Comparison of ENCODE assay signal across 1 cellular context in the genomic region with DNA sequence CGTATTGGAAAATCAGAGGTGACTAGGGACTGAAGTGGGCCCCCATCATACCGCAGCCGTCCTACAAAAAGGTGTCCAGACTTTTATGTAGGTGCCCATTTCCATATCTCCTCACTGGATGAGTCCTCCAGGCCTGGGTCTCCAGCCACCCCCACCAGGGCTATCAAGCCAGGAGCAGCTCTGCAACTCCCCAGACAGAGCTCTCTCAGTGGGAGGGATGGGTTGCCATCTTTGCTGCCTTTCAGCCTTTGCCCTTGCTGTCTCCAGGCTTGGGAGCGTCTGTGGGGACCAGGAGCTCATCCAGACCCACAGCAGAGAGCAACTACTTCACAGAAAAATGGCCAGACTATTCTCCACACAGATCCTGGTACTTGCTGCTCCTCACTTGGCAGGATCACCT.
TF ChIP-seq lines count a peak whose summit lies in the region.

No MANE protein-coding gene starts in this region.

TF ChIP-seq in H1, 55 proteins besides CTCF, POLR2A, EP300 and RAD21:
- no peak for TF ChIP-seq PHF8 (conservative IDR thresholded peaks at IDR 0.05; ENCODE audit: low read depth, low read length)
- TF ChIP-seq CREB1 (IDR thresholded peaks at IDR 0.05), result no peak
- TF ChIP-seq SIRT6 (IDR thresholded peaks at IDR 0.05; ENCODE audit: low read length), result no peak
- no peak for TF ChIP-seq JUN (IDR thresholded peaks at IDR 0.05; ENCODE audit: low read depth, low read length)
- no peak for TF ChIP-seq SRF (IDR thresholded peaks at IDR 0.05; ENCODE audit: low read depth, low read length)
- no peak for TF ChIP-seq TBP (IDR thresholded peaks at IDR 0.05; ENCODE audit: low read depth, low read length)
- TF ChIP-seq YY1 (IDR thresholded peaks at IDR 0.05; ENCODE audit: low read depth, low read length), result no peak
- no peak for TF ChIP-seq MAFK (IDR thresholded peaks at IDR 0.05; ENCODE audit: low read depth, low read length)
- TF ChIP-seq ASH2L (IDR thresholded peaks at IDR 0.05; ENCODE audit: low read length), result no peak
- TF ChIP-seq RXRA (IDR thresholded peaks at IDR 0.05; ENCODE audit: insufficient read depth, low read depth, low read length), result no peak
